9 cellular contexts compared by ENCODE assay signal in genomic region chr2:29117636-29118303, GRCh38. TPM values are rescaled to one million over a fixed set of nuclear protein-coding genes. Genes with fewer than 3 reads are reported as not detected.
DNase-seq lines count a peak whose midpoint lies in the region; ATAC-seq and TF ChIP-seq lines count a peak whose summit lies in the region.
"Had no signal": no experiment of that assay in that cellular context is flagged by ENCODE, and none has a peak within 500 bp of the region (broad histone marks: within the 10 kb centered on the region; RNA-seq: fewer than 3 reads in every experiment).

No MANE protein-coding gene starts in this region.

- peak overlapping the region; percentile 85 for H3K4me3 Mint-ChIP-seq in T-helper 1 cell treated with Interleukin-12 subunit alpha and Interleukin-12 subunit beta and Interleukin-4 antibody, amounts not matched to agents 30 μg/mL and 1 μg/mL, for 36 hours

- H3K9ac ChIP-seq in skeletal muscle tissue (ENCODE audit: low read depth in 1 of 3, low read length in 3 of 3) = no peak overlapping the region

- H3K27ac Mint-ChIP-seq in T-helper 1 cell treated with Interleukin-12 subunit alpha and Interleukin-12 subunit beta and Interleukin-4 antibody, amounts not matched to agents 30 μg/mL and 1 μg/mL, for 36 hours = peak overlapping the region; percentile 96

- H3K9me3 ChIP-seq in skeletal muscle tissue (ENCODE audit: control insufficient read depth in 3 of 3, low read length in 3 of 3) (no peaks in the 10 kb centered on the region), tibial artery (no peaks in the 10 kb centered on the region)

- H3K27me3 ChIP-seq in skeletal muscle tissue (ENCODE audit: control insufficient read depth in 3 of 3, insufficient read depth in 3 of 3, low read length in 3 of 3) (no peaks in the 10 kb centered on the region), tibial artery (no peaks in the 10 kb centered on the region)

- no peak overlapping the region for H3K4me3 ChIP-seq in fibroblast of mammary gland (ENCODE audit: control insufficient read depth, low read depth, low read length)
- H3K4me3 ChIP-seq in skeletal muscle tissue (ENCODE audit: low read length in 3 of 3) = no peak overlapping the region
- no peak overlapping the region for H3K4me3 ChIP-seq in tibial artery

- peaks cover 9% of the 10 kb centered on the region for H3K27me3 Mint-ChIP-seq in T-helper 1 cell treated with Interleukin-12 subunit alpha and Interleukin-12 subunit beta and Interleukin-4 antibody, amounts not matched to agents 30 μg/mL and 1 μg/mL, for 36 hours (ENCODE audit: low read depth)

- H3K4me1 ChIP-seq in skeletal muscle tissue (ENCODE audit: control insufficient read depth in 3 of 3, insufficient read depth in 3 of 3, low read length in 3 of 3) (peaks cover 15 to 21% (median 19%) of the 10 kb centered on the region in 3 donors), tibial artery (peaks cover 0 to 37% (median 12%) of the 10 kb centered on the region in 4 donors)

- H3K36me3 Mint-ChIP-seq in T-helper 1 cell treated with Interleukin-12 subunit alpha and Interleukin-12 subunit beta and Interleukin-4 antibody, amounts not matched to agents 30 μg/mL and 1 μg/mL, for 36 hours (ENCODE audit: low read depth) = peaks cover 18% of the 10 kb centered on the region

- H3K27ac ChIP-seq in skeletal muscle tissue (ENCODE audit: low read depth, low read length) (peak overlapping the region; percentile 4), tibial artery (peak overlapping the region in 1 of 2 donors; percentile 78)

- H3K36me3 ChIP-seq in skeletal muscle tissue (ENCODE audit: control insufficient read depth in 3 of 3, insufficient read depth in 3 of 3, low read length in 3 of 3) = no peaks in the 10 kb centered on the region
- peaks cover 0 to 4% (median 0%) of the 10 kb centered on the region in 3 donors for H3K36me3 ChIP-seq in tibial artery

- DNase-seq in T-helper 1 cell = no peak
- DNase-seq in SK-MEL-5 (ENCODE audit: low read depth, low spot score) = peak; percentile 66
- peak; percentile 57 for DNase-seq in fibroblast of mammary gland (ENCODE audit: low read depth)
- DNase-seq in tibial artery = no peak
- DNase-seq: activated gamma-delta T cell treated with Interleukin-2 at 50 U/mL for 16 hours had no signal

- peaks cover 46% of the 10 kb centered on the region for H3K4me1 Mint-ChIP-seq in T-helper 1 cell treated with Interleukin-12 subunit alpha and Interleukin-12 subunit beta and Interleukin-4 antibody, amounts not matched to agents 30 μg/mL and 1 μg/mL, for 36 hours (ENCODE audit: low read depth)

- ATAC-seq in HG02763 (IDR thresholded peaks at IDR 0.05; ENCODE audit: unreplicated experiment) (no peak), GM21723 (IDR thresholded peaks at IDR 0.05; ENCODE audit: unreplicated experiment) (no peak)

- no peak for TF ChIP-seq CTCF in fibroblast of mammary gland (conservative IDR thresholded peaks at IDR 0.05; ENCODE audit: control insufficient read depth, insufficient read depth, low read depth, low read length)
- TF ChIP-seq CTCF in tibial artery (IDR thresholded peaks at IDR 0.05) = no peak

- in situ Hi-C loops in SK-MEL-5 (cut with HindIII; ENCODE audit: low pct_unique_long_range_greater_than_20kb, low sequenced_read_pairs) = no loop called here

- no peaks in the 10 kb centered on the region for H3K9me3 Mint-ChIP-seq in T-helper 1 cell treated with Interleukin-12 subunit alpha and Interleukin-12 subunit beta and Interleukin-4 antibody, amounts not matched to agents 30 μg/mL and 1 μg/mL, for 36 hours

- intact Hi-C loops in tibial artery (cut with DNase I; ENCODE audit: low total_unique reads) = no loop called here

RNA-seq across cellular contexts. Expression of gene CLIP4, which starts 2.6 kb away (rescaled TPM):
- total RNA-seq in SK-MEL-5 (2014; rRNA removed; shearing (Covaris generic)) = 68.7 and 73.7 TPM in 2 replicates
- polyA plus RNA-seq in SK-MEL-5 (2015; cell fraction: cytosol; rRNA removed) = 30.8 and 39.9 TPM in 2 replicates
- polyA plus RNA-seq in SK-MEL-5 (2015; cell fraction: nucleus; rRNA removed) = 134 and 150 TPM in 2 replicates
- 27.7 TPM for total RNA-seq in skeletal muscle tissue

RNA-seq across cellular contexts. Expression of gene PCARE, which starts 43.4 kb away (rescaled TPM):
- 0.03 TPM in 1 of 2 replicates, not detected in the other for total RNA-seq in SK-MEL-5 (2014; rRNA removed; shearing (Covaris generic))
- 0.01 TPM in 1 of 2 replicates, not detected in the other for polyA plus RNA-seq in SK-MEL-5 (2015; cell fraction: cytosol; rRNA removed)
- polyA plus RNA-seq in SK-MEL-5 (2015; cell fraction: nucleus; rRNA removed) = 0.02 and 0.04 TPM in 2 replicates
- under 0.01 TPM for total RNA-seq in skeletal muscle tissue

Comparison
In these comparisons a context has a peak if more than half of its experiments do, and no peak if none do; other contexts are left out.
1. DNase-seq: peak in SK-MEL-5 (single experiment) and fibroblast of mammary gland (single experiment); none in T-helper 1 cell (0 of 5) and tibial artery (0 of 2).